In the genomic region with DNA sequence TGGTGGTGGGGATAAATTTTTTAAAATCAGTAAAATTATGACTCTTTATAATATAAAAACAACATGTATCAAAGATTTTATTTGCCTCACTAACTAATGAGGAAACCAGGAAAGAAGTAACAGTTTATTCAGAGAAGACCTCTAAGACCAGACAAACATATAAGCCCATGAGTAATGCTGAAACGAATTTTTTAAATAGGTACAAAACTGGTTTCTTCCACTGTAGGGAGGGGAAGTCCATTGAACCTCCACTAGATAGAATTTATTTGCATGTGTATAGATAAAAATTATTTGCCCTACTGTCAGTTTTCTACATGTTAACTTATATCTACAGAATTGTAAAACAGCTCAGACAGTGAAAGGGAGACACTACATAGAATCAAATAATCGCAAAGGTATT, we compare ENCODE assay signal across 21 cellular contexts.
DNase-seq lines count a peak whose midpoint lies in the region; ATAC-seq and TF ChIP-seq lines count a peak whose summit lies in the region.
"Had no signal": no experiment of that assay in that cellular context is flagged by ENCODE, and none has a peak within 500 bp of the region (broad histone marks: within the 10 kb centered on the region; RNA-seq: fewer than 3 reads in every experiment).

No MANE protein-coding gene starts in this region.

- no peaks in the 10 kb centered on the region for H3K79me2 ChIP-seq in OCI-LY3 (ENCODE audit: low read length)

- POLR2A ChIA-PET in activated CD4-positive, alpha-beta T cell treated with anti-CD3 and anti-CD28 coated beads for 36 hours (lab: Charles Lee): no interaction called here

- TF ChIP-seq POLR2A in esophagus muscularis mucosa (IDR thresholded peaks at IDR 0.05; ENCODE audit: low read depth): no peak

- no peaks in the 10 kb centered on the region for H3K4me1 Mint-ChIP-seq in activated CD4-positive, alpha-beta T cell treated with anti-CD3 and anti-CD28 coated beads for 36 hours
- H3K4me1 Mint-ChIP-seq: B cell had no signal

- no peaks in the 10 kb centered on the region for H4K20me1 ChIP-seq in OCI-LY3 (ENCODE audit: insufficient read depth, low read length)
- H4K20me1 ChIP-seq: BLaER1 treated with 17β-estradiol and CSF1 and Interleukin-3, amounts not matched to agents 10 nM and 100 nM had no signal

- DNase-seq in esophagus muscularis mucosa (ENCODE audit: extremely low spot score): no peak
- DNase-seq in activated CD4-positive, alpha-beta T cell treated with anti-CD3 and anti-CD28 coated beads for 36 hours: no peak
- DNase-seq: AML-193; CD4-positive, alpha-beta T cell; CD8-positive, alpha-beta T cell; COR-L47; DMS 273 treated with DMSO at 0.1 percent for 48 hours; DMS153; DMS53; DMS79; DND-41; EL; GDM1 had no signal

- no peak for TF ChIP-seq CTCF in OCI-LY3 (IDR thresholded peaks at IDR 0.05; ENCODE audit: low read depth, low read length)
- no peak for TF ChIP-seq CTCF in esophagus muscularis mucosa (IDR thresholded peaks at IDR 0.05)

- peaks cover 18% of the 10 kb centered on the region for H3K36me3 ChIP-seq in OCI-LY3 (replicated peaks; ENCODE audit: low read depth, low read length)
- H3K36me3 ChIP-seq in esophagus muscularis mucosa: no peaks in the 10 kb centered on the region
- H3K36me3 ChIP-seq: BLaER1 treated with 17β-estradiol and CSF1 and Interleukin-3, amounts not matched to agents 10 nM and 100 nM had no signal

- H3K9me3 ChIP-seq in OCI-LY3 (ENCODE audit: insufficient read depth, low read length): peaks cover 6% of the 10 kb centered on the region
- no peaks in the 10 kb centered on the region for H3K9me3 ChIP-seq in esophagus muscularis mucosa
- H3K9me3 ChIP-seq: A549 had no signal

- H3K27me3 Mint-ChIP-seq in activated CD4-positive, alpha-beta T cell treated with anti-CD3 and anti-CD28 coated beads for 36 hours: peaks cover 2% of the 10 kb centered on the region
- H3K27me3 Mint-ChIP-seq: B cell had no signal

- TF ChIP-seq EP300 in esophagus muscularis mucosa (IDR thresholded peaks at IDR 0.05): no peak

- CTCF ChIA-PET in activated CD4-positive, alpha-beta T cell treated with anti-CD3 and anti-CD28 coated beads for 36 hours (lab: Charles Lee): no interaction called here

- 94% methylated on average over 2 of the region's 2 CpGs for WGBS in esophagus muscularis mucosa

- H3K36me3 Mint-ChIP-seq in activated CD4-positive, alpha-beta T cell treated with anti-CD3 and anti-CD28 coated beads for 36 hours (ENCODE audit: low read depth): no peaks in the 10 kb centered on the region
- H3K36me3 Mint-ChIP-seq: CD8-positive, alpha-beta T cell had no signal

- no peak overlapping the region for H2AFZ ChIP-seq in OCI-LY3 (ENCODE audit: low read depth, low read length)

- H3K27ac Mint-ChIP-seq in activated CD4-positive, alpha-beta T cell treated with anti-CD3 and anti-CD28 coated beads for 36 hours: no peak overlapping the region
- H3K27ac Mint-ChIP-seq: B cell; CD4-positive, alpha-beta T cell; CD8-positive, alpha-beta T cell had no signal

- H3K27me3 ChIP-seq in OCI-LY3 (ENCODE audit: low read depth, low read length) (no peaks in the 10 kb centered on the region), esophagus muscularis mucosa (no peaks in the 10 kb centered on the region)
- H3K27me3 ChIP-seq: BLaER1 treated with 17β-estradiol and CSF1 and Interleukin-3, amounts not matched to agents 10 nM and 100 nM had no signal

- no peak overlapping the region for H3K4me3 Mint-ChIP-seq in activated CD4-positive, alpha-beta T cell treated with anti-CD3 and anti-CD28 coated beads for 36 hours
- H3K4me3 Mint-ChIP-seq: B cell; CD4-positive, alpha-beta T cell; CD8-positive, alpha-beta T cell had no signal

- H3K4me2 ChIP-seq in OCI-LY3 (ENCODE audit: low read length): peak overlapping the region; percentile 14; the same call in 1 of the 2 replicates
- H3K4me2 ChIP-seq: A549; BLaER1 treated with 17β-estradiol and CSF1 and Interleukin-3, amounts not matched to agents 10 nM and 100 nM had no signal

- H3K4me3 ChIP-seq in OCI-LY3 (ENCODE audit: low read length) (no peak overlapping the region), esophagus muscularis mucosa (no peak overlapping the region)
- H3K4me3 ChIP-seq: A549; BLaER1 treated with 17β-estradiol and CSF1 and Interleukin-3, amounts not matched to agents 10 nM and 100 nM; GM12878 had no signal

- ATAC-seq in HG02610 (IDR thresholded peaks at IDR 0.05; ENCODE audit: unreplicated experiment) (peak; percentile 62), GM19467 (IDR thresholded peaks at IDR 0.05; ENCODE audit: unreplicated experiment) (no peak)
- no peak for ATAC-seq in activated CD4-positive, alpha-beta T cell treated with anti-CD3 and anti-CD28 coated beads for 36 hours
- ATAC-seq: A549; CD8-positive, alpha-beta T cell; GM12878 had no signal

- H3K9ac ChIP-seq in OCI-LY3 (ENCODE audit: low read length): no peak overlapping the region
- H3K9ac ChIP-seq: BLaER1 treated with 17β-estradiol and CSF1 and Interleukin-3, amounts not matched to agents 10 nM and 100 nM had no signal

- intact Hi-C loops in esophagus muscularis mucosa (cut with DNase I): no loop called here
- intact Hi-C loops in activated CD4-positive, alpha-beta T cell treated with anti-CD3 and anti-CD28 coated beads for 36 hours (cut with DNase I, micrococcal nuclease): no loop called here

- H3K4me1 ChIP-seq in OCI-LY3 (ENCODE audit: low read length): peaks cover 27% of the 10 kb centered on the region
- H3K4me1 ChIP-seq in esophagus muscularis mucosa: no peaks in the 10 kb centered on the region

- peak overlapping the region; percentile 48 for H3K27ac ChIP-seq in OCI-LY3 (ENCODE audit: low read length)
- no peak overlapping the region for H3K27ac ChIP-seq in esophagus muscularis mucosa (replicated peaks in 1 of 4)
- H3K27ac ChIP-seq: A549; BLaER1 treated with 17β-estradiol and CSF1 and Interleukin-3, amounts not matched to agents 10 nM and 100 nM; C4-2B had no signal

- no peaks in the 10 kb centered on the region for H3K9me3 Mint-ChIP-seq in activated CD4-positive, alpha-beta T cell treated with anti-CD3 and anti-CD28 coated beads for 36 hours (ENCODE audit: low read depth)
- H3K9me3 Mint-ChIP-seq: CD4-positive, alpha-beta T cell; CD8-positive, alpha-beta T cell had no signal
